ENCODE assay signal across 1 cellular context in the genomic region with DNA sequence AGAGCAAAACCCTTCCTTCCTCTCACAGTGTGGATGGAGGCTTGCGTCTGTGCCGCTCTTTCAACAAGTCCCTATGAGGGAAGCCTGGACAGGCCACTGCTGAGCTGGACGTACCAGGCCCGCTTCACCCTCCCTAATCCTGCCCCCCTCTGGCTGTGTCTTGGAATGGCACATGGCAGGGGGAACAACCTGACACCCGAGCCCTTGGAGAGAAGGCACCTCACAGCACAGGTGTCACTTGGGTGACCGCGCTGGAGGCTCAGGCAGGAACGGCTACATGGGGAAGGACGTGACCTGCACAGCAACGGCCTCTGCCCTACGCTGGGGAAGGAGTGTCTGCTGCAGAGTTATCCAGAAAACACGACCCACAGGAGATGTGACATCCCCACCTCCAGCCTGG.
TF ChIP-seq lines count a peak whose summit lies in the region.

No MANE protein-coding gene starts in this region.

TF ChIP-seq in GM12878, 131 proteins besides CTCF, POLR2A, EP300 and RAD21:
- no peak for TF ChIP-seq CREB1 (IDR thresholded peaks at IDR 0.05; ENCODE audit: low read depth)
- TF ChIP-seq BCL11A (IDR thresholded peaks at IDR 0.05; ENCODE audit: low read depth, low read length): no peak
- no peak for TF ChIP-seq E2F4 (IDR thresholded peaks at IDR 0.05; ENCODE audit: low read depth, low read length)
- TF ChIP-seq, protein P1, sequence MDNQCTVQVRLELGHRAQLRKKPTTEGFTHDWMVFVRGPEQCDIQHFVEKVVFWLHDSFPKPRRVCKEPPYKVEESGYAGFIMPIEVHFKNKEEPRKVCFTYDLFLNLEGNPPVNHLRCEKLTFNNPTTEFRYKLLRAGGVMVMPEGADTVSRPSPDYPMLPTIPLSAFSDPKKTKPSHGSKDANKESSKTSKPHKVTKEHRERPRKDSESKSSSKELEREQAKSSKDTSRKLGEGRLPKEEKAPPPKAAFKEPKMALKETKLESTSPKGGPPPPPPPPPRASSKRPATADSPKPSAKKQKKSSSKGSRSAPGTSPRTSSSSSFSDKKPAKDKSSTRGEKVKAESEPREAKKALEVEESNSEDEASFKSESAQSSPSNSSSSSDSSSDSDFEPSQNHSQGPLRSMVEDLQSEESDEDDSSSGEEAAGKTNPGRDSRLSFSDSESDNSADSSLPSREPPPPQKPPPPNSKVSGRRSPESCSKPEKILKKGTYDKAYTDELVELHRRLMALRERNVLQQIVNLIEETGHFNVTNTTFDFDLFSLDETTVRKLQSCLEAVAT (IDR thresholded peaks at IDR 0.05): no peak
- no peak for TF ChIP-seq ZBTB33 (IDR thresholded peaks at IDR 0.05)
- TF ChIP-seq MEF2B (IDR thresholded peaks at IDR 0.05; ENCODE audit: partially characterized antibody, poor library complexity, severe bottlenecking): no peak
- TF ChIP-seq NBN (IDR thresholded peaks at IDR 0.05): no peak
- TF ChIP-seq FOS (IDR thresholded peaks at IDR 0.05; ENCODE audit: borderline replicate concordance, extremely low read depth, insufficient read length): no peak
- TF ChIP-seq ATF3 (IDR thresholded peaks at IDR 0.05; ENCODE audit: borderline replicate concordance, extremely low read depth, low read depth, low read length): no peak
- no peak for TF ChIP-seq SMARCA5 (IDR thresholded peaks at IDR 0.05)
- TF ChIP-seq LARP7 (IDR thresholded peaks at IDR 0.05): no peak
- TF ChIP-seq, protein P2, sequence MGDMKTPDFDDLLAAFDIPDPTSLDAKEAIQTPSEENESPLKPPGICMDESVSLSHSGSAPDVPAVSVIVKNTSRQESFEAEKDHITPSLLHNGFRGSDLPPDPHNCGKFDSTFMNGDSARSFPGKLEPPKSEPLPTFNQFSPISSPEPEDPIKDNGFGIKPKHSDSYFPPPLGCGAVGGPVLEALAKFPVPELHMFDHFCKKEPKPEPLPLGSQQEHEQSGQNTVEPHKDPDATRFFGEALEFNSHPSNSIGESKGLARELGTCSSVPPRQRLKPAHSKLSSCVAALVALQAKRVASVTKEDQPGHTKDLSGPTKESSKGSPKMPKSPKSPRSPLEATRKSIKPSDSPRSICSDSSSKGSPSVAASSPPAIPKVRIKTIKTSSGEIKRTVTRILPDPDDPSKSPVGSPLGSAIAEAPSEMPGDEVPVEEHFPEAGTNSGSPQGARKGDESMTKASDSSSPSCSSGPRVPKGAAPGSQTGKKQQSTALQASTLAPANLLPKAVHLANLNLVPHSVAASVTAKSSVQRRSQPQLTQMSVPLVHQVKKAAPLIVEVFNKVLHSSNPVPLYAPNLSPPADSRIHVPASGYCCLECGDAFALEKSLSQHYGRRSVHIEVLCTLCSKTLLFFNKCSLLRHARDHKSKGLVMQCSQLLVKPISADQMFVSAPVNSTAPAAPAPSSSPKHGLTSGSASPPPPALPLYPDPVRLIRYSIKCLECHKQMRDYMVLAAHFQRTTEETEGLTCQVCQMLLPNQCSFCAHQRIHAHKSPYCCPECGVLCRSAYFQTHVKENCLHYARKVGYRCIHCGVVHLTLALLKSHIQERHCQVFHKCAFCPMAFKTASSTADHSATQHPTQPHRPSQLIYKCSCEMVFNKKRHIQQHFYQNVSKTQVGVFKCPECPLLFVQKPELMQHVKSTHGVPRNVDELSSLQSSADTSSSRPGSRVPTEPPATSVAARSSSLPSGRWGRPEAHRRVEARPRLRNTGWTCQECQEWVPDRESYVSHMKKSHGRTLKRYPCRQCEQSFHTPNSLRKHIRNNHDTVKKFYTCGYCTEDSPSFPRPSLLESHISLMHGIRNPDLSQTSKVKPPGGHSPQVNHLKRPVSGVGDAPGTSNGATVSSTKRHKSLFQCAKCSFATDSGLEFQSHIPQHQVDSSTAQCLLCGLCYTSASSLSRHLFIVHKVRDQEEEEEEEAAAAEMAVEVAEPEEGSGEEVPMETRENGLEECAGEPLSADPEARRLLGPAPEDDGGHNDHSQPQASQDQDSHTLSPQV (IDR thresholded peaks at IDR 0.05): no peak
- no peak for TF ChIP-seq NRF1 (conservative IDR thresholded peaks at IDR 0.05; ENCODE audit: low read depth, low read length)
- no peak for TF ChIP-seq KLF5 (IDR thresholded peaks at IDR 0.05; ENCODE audit: partially characterized antibody)
- TF ChIP-seq CHD1 (IDR thresholded peaks at IDR 0.05; ENCODE audit: low read depth, low read length): no peak
